Comparison of ENCODE assay signal across 3 cellular contexts in the genomic region with DNA sequence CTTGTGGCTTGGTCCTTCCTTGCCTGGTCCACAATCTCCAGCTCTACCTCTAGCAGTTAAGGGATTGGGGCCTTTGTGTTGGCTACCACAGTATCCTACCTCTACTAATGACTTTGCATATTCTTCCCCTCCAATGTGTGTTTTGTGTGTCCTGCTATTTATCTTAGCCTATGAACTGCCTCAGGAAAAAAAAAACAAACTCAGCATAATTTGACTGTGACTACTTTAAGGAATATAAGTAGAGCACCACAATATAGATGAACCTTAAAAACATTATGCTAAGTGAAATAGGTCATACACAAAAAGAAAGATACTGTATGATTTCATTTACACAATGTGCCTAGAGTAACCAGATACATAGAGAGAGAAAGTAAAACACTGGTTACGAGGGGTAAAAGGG.
TF ChIP-seq lines count a peak whose summit lies in the region.

No MANE protein-coding gene starts in this region.

TF ChIP-seq in HepG2, 621 proteins besides CTCF, POLR2A, EP300 and RAD21 (continued from another document):
- TF ChIP-seq PHF21A (CRISPR knock-in tag; IDR thresholded peaks at IDR 0.05) (no peak), MAFK (conservative IDR thresholded peaks at IDR 0.05 in 1 of 2, IDR thresholded peaks at IDR 0.05 in 1 of 2; ENCODE audit: low read length in 2 of 2) (peak; percentile 78 to 88), NCOA1 (CRISPR knock-in tag; IDR thresholded peaks at IDR 0.05) (no peak), POLR2G (IDR thresholded peaks at IDR 0.05; ENCODE audit: low read depth, low read length) (no peak), ZNF329 (CRISPR knock-in tag; IDR thresholded peaks at IDR 0.05; ENCODE audit: low read depth) (no peak), ZNF598 (CRISPR knock-in tag; IDR thresholded peaks at IDR 0.05; ENCODE audit: borderline replicate concordance) (no peak)
- TF ChIP-seq, protein P1, sequence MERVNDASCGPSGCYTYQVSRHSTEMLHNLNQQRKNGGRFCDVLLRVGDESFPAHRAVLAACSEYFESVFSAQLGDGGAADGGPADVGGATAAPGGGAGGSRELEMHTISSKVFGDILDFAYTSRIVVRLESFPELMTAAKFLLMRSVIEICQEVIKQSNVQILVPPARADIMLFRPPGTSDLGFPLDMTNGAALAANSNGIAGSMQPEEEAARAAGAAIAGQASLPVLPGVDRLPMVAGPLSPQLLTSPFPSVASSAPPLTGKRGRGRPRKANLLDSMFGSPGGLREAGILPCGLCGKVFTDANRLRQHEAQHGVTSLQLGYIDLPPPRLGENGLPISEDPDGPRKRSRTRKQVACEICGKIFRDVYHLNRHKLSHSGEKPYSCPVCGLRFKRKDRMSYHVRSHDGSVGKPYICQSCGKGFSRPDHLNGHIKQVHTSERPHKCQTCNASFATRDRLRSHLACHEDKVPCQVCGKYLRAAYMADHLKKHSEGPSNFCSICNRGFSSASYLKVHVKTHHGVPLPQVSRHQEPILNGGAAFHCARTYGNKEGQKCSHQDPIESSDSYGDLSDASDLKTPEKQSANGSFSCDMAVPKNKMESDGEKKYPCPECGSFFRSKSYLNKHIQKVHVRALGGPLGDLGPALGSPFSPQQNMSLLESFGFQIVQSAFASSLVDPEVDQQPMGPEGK (CRISPR knock-in tag; IDR thresholded peaks at IDR 0.05), result no peak
- TF ChIP-seq, protein P2, sequence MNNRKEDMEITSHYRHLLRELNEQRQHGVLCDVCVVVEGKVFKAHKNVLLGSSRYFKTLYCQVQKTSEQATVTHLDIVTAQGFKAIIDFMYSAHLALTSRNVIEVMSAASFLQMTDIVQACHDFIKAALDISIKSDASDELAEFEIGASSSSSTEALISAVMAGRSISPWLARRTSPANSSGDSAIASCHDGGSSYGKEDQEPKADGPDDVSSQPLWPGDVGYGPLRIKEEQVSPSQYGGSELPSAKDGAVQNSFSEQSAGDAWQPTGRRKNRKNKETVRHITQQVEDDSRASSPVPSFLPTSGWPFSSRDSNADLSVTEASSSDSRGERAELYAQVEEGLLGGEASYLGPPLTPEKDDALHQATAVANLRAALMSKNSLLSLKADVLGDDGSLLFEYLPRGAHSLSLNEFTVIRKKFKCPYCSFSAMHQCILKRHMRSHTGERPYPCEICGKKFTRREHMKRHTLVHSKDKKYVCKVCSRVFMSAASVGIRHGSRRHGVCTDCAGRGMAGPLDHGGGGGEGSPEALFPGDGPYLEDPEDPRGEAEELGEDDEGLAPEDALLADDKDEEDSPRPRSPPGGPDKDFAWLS (CRISPR knock-in tag; IDR thresholded peaks at IDR 0.05; ENCODE audit: borderline replicate concordance), result no peak

TF ChIP-seq in HEK293, 187 proteins besides CTCF, POLR2A, EP300 and RAD21 (continued from another document):
- TF ChIP-seq, protein P3, sequence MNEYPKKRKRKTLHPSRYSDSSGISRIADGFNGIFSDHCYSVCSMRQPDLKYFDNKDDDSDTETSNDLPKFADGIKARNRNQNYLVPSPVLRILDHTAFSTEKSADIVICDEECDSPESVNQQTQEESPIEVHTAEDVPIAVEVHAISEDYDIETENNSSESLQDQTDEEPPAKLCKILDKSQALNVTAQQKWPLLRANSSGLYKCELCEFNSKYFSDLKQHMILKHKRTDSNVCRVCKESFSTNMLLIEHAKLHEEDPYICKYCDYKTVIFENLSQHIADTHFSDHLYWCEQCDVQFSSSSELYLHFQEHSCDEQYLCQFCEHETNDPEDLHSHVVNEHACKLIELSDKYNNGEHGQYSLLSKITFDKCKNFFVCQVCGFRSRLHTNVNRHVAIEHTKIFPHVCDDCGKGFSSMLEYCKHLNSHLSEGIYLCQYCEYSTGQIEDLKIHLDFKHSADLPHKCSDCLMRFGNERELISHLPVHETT (tag by site-specific recombination; IDR thresholded peaks at IDR 0.05), result no peak
- TF ChIP-seq ZBTB17 (tag by site-specific recombination; IDR thresholded peaks at IDR 0.05) (peak; percentile 32; the same call in 1 of the 2 replicates), ZEB2 (tag by site-specific recombination; IDR thresholded peaks at IDR 0.05) (no peak), ZNF223 (tag by site-specific recombination; IDR thresholded peaks at IDR 0.05) (no peak)

TF ChIP-seq in K562, 482 proteins besides CTCF, POLR2A, EP300 and RAD21 (continued from another document):
- TF ChIP-seq, protein P4, sequence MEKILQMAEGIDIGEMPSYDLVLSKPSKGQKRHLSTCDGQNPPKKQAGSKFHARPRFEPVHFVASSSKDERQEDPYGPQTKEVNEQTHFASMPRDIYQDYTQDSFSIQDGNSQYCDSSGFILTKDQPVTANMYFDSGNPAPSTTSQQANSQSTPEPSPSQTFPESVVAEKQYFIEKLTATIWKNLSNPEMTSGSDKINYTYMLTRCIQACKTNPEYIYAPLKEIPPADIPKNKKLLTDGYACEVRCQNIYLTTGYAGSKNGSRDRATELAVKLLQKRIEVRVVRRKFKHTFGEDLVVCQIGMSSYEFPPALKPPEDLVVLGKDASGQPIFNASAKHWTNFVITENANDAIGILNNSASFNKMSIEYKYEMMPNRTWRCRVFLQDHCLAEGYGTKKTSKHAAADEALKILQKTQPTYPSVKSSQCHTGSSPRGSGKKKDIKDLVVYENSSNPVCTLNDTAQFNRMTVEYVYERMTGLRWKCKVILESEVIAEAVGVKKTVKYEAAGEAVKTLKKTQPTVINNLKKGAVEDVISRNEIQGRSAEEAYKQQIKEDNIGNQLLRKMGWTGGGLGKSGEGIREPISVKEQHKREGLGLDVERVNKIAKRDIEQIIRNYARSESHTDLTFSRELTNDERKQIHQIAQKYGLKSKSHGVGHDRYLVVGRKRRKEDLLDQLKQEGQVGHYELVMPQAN (IDR thresholded peaks at IDR 0.05; ENCODE audit: borderline replicate concordance), result no peak
- TF ChIP-seq C11orf30 (IDR thresholded peaks at IDR 0.05; ENCODE audit: low read depth) (peak; percentile 42; the same call in 1 of the 2 replicates), ETV5 (CRISPR knock-in tag; IDR thresholded peaks at IDR 0.05; ENCODE audit: low read depth) (no peak), MAFG (tag; conservative IDR thresholded peaks at IDR 0.05) (peak; percentile 69), ZNF316 (IDR thresholded peaks at IDR 0.05) (peak; percentile 86), MAFF (IDR thresholded peaks at IDR 0.05; ENCODE audit: low read length) (peak; percentile 42; the same call in 1 of the 2 replicates), ZBTB17 (CRISPR knock-in tag; IDR thresholded peaks at IDR 0.05) (no peak)
